ENCODE assay signal across 9 cellular contexts in genomic region chr1:1309525-1310385, GRCh38. TPM values are rescaled to one million over a fixed set of nuclear protein-coding genes. Genes with fewer than 3 reads are reported as not detected.
DNase-seq lines count a peak whose midpoint lies in the region; ATAC-seq lines count a peak whose summit lies in the region.
"Had no signal": no experiment of that assay in that cellular context is flagged by ENCODE, and none has a peak within 500 bp of the region (broad histone marks: within the 10 kb centered on the region; RNA-seq: fewer than 3 reads in every experiment).

No MANE protein-coding gene starts in this region.

- peaks cover 8% of the 10 kb centered on the region; the same call in 1 of the 2 replicates for H3K27me3 ChIP-seq in iPS-20b (ENCODE audit: insufficient read depth, low read length)
- H3K27me3 ChIP-seq in subcutaneous abdominal adipose tissue (ENCODE audit: control insufficient read depth in 5 of 5, insufficient read depth in 4 of 5, low read length in 5 of 5): no peaks in the 10 kb centered on the region

- no peaks in the 10 kb centered on the region for H3K27me3 Mint-ChIP-seq in activated CD4-positive, alpha-beta T cell treated with anti-CD3 and anti-CD28 coated beads for 36 hours
- H3K27me3 Mint-ChIP-seq in activated T-helper 1 cell treated with anti-CD3 and anti-CD28 coated beads, Interleukin-12 subunit alpha, Interleukin-12 subunit beta, Interleukin-2, Interleukin-4 antibody, amounts not matched to agents 30 ng/mL and 10 ng/mL and 1 ng/mL, durations not matched to agents 14 hours and 24 hours and 36 hours (ENCODE audit: insufficient read depth): no peaks in the 10 kb centered on the region

- no peaks in the 10 kb centered on the region for H3K9me3 Mint-ChIP-seq in activated CD4-positive, alpha-beta T cell treated with anti-CD3 and anti-CD28 coated beads for 36 hours (ENCODE audit: low read depth)
- no peaks in the 10 kb centered on the region for H3K9me3 Mint-ChIP-seq in activated T-helper 1 cell treated with anti-CD3 and anti-CD28 coated beads, Interleukin-12 subunit alpha, Interleukin-12 subunit beta, Interleukin-2, Interleukin-4 antibody, amounts not matched to agents 30 ng/mL and 10 ng/mL and 1 ng/mL, durations not matched to agents 14 hours and 24 hours and 36 hours

- H3K36me3 ChIP-seq in iPS-20b (ENCODE audit: insufficient read depth, low read depth, low read length) (peaks cover 42% of the 10 kb centered on the region), subcutaneous abdominal adipose tissue (ENCODE audit: control insufficient read depth in 5 of 5, insufficient read depth in 5 of 5, low read length in 5 of 5) (peaks cover 0 to 50% (median 44%) of the 10 kb centered on the region in 5 donors)

- peak overlapping the region; percentile 69 for H3K4me3 ChIP-seq in iPS-20b (ENCODE audit: low read length)
- H3K4me3 ChIP-seq in subcutaneous abdominal adipose tissue (ENCODE audit: low read depth in 1 of 5, low read length in 5 of 5): peak overlapping the region in 4 of 5 donors; percentile 61 to 81 (median 70)

- H3K4me1 ChIP-seq in iPS-20b (ENCODE audit: insufficient read depth, low read length) (peaks cover 12% of the 10 kb centered on the region), subcutaneous abdominal adipose tissue (ENCODE audit: control insufficient read depth in 5 of 5, insufficient read depth in 5 of 5, low read length in 5 of 5) (peaks cover 5 to 42% (median 40%) of the 10 kb centered on the region in 5 donors)

- ATAC-seq in activated CD4-positive, alpha-beta T cell treated with anti-CD3 and anti-CD28 coated beads for 36 hours: no peak
- no peak for ATAC-seq in GM21423 (IDR thresholded peaks at IDR 0.05; ENCODE audit: unreplicated experiment)

- CTCF ChIA-PET in activated CD4-positive, alpha-beta T cell treated with anti-CD3 and anti-CD28 coated beads for 36 hours (lab: Charles Lee): interaction anchor here (0.6 to 0.9 kb wide), 5 partner anchors 16 to 527 kb away, joined by 3 to 4 read pairs (median 3); no protein-coding TSS in a partner anchor

- H3K27ac ChIP-seq in iPS-20b (ENCODE audit: low read length) (no peak overlapping the region), subcutaneous abdominal adipose tissue (ENCODE audit: low read depth, low read length) (no peak overlapping the region)

- in situ Hi-C loops in KBM-7 (cut with MboI; ENCODE audit: low pct_unique_long_range_greater_than_20kb, low sequenced_read_pairs): no loop called here

- H3K36me3 Mint-ChIP-seq in activated CD4-positive, alpha-beta T cell treated with anti-CD3 and anti-CD28 coated beads for 36 hours (ENCODE audit: low read depth): peaks cover 8% of the 10 kb centered on the region
- peaks cover 5% of the 10 kb centered on the region for H3K36me3 Mint-ChIP-seq in activated T-helper 1 cell treated with anti-CD3 and anti-CD28 coated beads, Interleukin-12 subunit alpha, Interleukin-12 subunit beta, Interleukin-2, Interleukin-4 antibody, amounts not matched to agents 30 ng/mL and 10 ng/mL and 1 ng/mL, durations not matched to agents 14 hours and 24 hours and 36 hours (ENCODE audit: low read depth)

- H3K4me3 Mint-ChIP-seq in activated CD4-positive, alpha-beta T cell treated with anti-CD3 and anti-CD28 coated beads for 36 hours: peak overlapping the region; percentile 76
- H3K4me3 Mint-ChIP-seq in activated T-helper 1 cell treated with anti-CD3 and anti-CD28 coated beads, Interleukin-12 subunit alpha, Interleukin-12 subunit beta, Interleukin-2, Interleukin-4 antibody, amounts not matched to agents 30 ng/mL and 10 ng/mL and 1 ng/mL, durations not matched to agents 14 hours and 24 hours and 36 hours: peak overlapping the region; percentile 72

- H3K27ac Mint-ChIP-seq in activated CD4-positive, alpha-beta T cell treated with anti-CD3 and anti-CD28 coated beads for 36 hours: peak overlapping the region; percentile 31
- H3K27ac Mint-ChIP-seq in activated T-helper 1 cell treated with anti-CD3 and anti-CD28 coated beads, Interleukin-12 subunit alpha, Interleukin-12 subunit beta, Interleukin-2, Interleukin-4 antibody, amounts not matched to agents 30 ng/mL and 10 ng/mL and 1 ng/mL, durations not matched to agents 14 hours and 24 hours and 36 hours: no peak overlapping the region

- intact Hi-C loops in activated CD4-positive, alpha-beta T cell treated with anti-CD3 and anti-CD28 coated beads for 36 hours (cut with DNase I, micrococcal nuclease): loop anchor here (2.0 to 10.0 kb wide), 4 partner anchors 37 to 1268 kb away; partner anchors contain the start of genes AURKAIP1 (in 1 of the 2) and UBE2J2 (in 1 of the 2)
- intact Hi-C loops in activated T-helper 1 cell treated with anti-CD3 and anti-CD28 coated beads, Interleukin-12 subunit alpha, Interleukin-12 subunit beta, Interleukin-2, Interleukin-4 antibody, amounts not matched to agents 30 ng/mL and 10 ng/mL and 1 ng/mL, durations not matched to agents 14 hours and 24 hours and 36 hours (cut with micrococcal nuclease): loop anchor here (2.0 to 5.0 kb wide), 7 partner anchors 37 to 352 kb away; partner anchors contain the start of genes ATAD3A, CCNL2, MIB2 and NOC2L

- H3K9me3 ChIP-seq in iPS-20b (ENCODE audit: insufficient read depth, low read depth, low read length) (no peaks in the 10 kb centered on the region), subcutaneous abdominal adipose tissue (ENCODE audit: control insufficient read depth in 5 of 5, low read length in 5 of 5) (no peaks in the 10 kb centered on the region)

- no peak for DNase-seq in activated CD4-positive, alpha-beta T cell treated with anti-CD3 and anti-CD28 coated beads for 36 hours
- no peak for DNase-seq in activated CD4-positive, alpha-beta T cell treated with anti-CD3 and anti-CD28 coated beads for 1 hour
- no peak for DNase-seq in activated T-helper 1 cell treated with anti-CD3 and anti-CD28 coated beads, Interleukin-12 subunit alpha, Interleukin-12 subunit beta, Interleukin-2, Interleukin-4 antibody, amounts not matched to agents 30 ng/mL and 10 ng/mL and 1 ng/mL, durations not matched to agents 14 hours and 24 hours and 36 hours (ENCODE audit: low spot score)
- DNase-seq in KBM-7: no peak
- no peak for DNase-seq in SIG-M5 (lab: John Stamatoyannopoulos, UW)

- H3K4me1 Mint-ChIP-seq in activated CD4-positive, alpha-beta T cell treated with anti-CD3 and anti-CD28 coated beads for 36 hours: peaks cover 23% of the 10 kb centered on the region
- H3K4me1 Mint-ChIP-seq in activated T-helper 1 cell treated with anti-CD3 and anti-CD28 coated beads, Interleukin-12 subunit alpha, Interleukin-12 subunit beta, Interleukin-2, Interleukin-4 antibody, amounts not matched to agents 30 ng/mL and 10 ng/mL and 1 ng/mL, durations not matched to agents 14 hours and 24 hours and 36 hours (ENCODE audit: low read depth): peaks cover 15% of the 10 kb centered on the region

- H3K9ac ChIP-seq in iPS-20b (ENCODE audit: low read depth, low read length) (peak overlapping the region; percentile 63; the same call in 1 of the 2 replicates), subcutaneous abdominal adipose tissue (ENCODE audit: low read length in 5 of 5) (peak overlapping the region in 2 of 5 donors; percentile 69 to 80)

- POLR2A ChIA-PET in activated CD4-positive, alpha-beta T cell treated with anti-CD3 and anti-CD28 coated beads for 36 hours (lab: Charles Lee): no interaction called here

RNA-seq across cellular contexts. Expression of gene PUSL1, which starts 1.4 kb away (rescaled TPM):
- 10 to 100 TPM; 13.7 to 18.0 TPM for total RNA-seq in activated CD4-positive, alpha-beta T cell treated with anti-CD3 and anti-CD28 coated beads for 36 hours
- total RNA-seq in activated T-helper 1 cell treated with anti-CD3 and anti-CD28 coated beads, Interleukin-12 subunit alpha, Interleukin-12 subunit beta, Interleukin-2, Interleukin-4 antibody, amounts not matched to agents 30 ng/mL and 10 ng/mL and 1 ng/mL, durations not matched to agents 14 hours and 24 hours and 36 hours: 34.6 and 36.8 TPM in 2 replicates

RNA-seq across cellular contexts. Expression of gene ACAP3, which starts 2.0 kb away (rescaled TPM):
- 10 to 100 TPM; 17.5 to 24.3 TPM for total RNA-seq in activated CD4-positive, alpha-beta T cell treated with anti-CD3 and anti-CD28 coated beads for 36 hours
- total RNA-seq in activated T-helper 1 cell treated with anti-CD3 and anti-CD28 coated beads, Interleukin-12 subunit alpha, Interleukin-12 subunit beta, Interleukin-2, Interleukin-4 antibody, amounts not matched to agents 30 ng/mL and 10 ng/mL and 1 ng/mL, durations not matched to agents 14 hours and 24 hours and 36 hours: 47.7 and 55.1 TPM in 2 replicates

RNA-seq across cellular contexts. Expression of gene INTS11, which starts 14.7 kb away (rescaled TPM):
- 100 to 1,000 TPM; 117 to 151 TPM for total RNA-seq in activated CD4-positive, alpha-beta T cell treated with anti-CD3 and anti-CD28 coated beads for 36 hours
- total RNA-seq in activated T-helper 1 cell treated with anti-CD3 and anti-CD28 coated beads, Interleukin-12 subunit alpha, Interleukin-12 subunit beta, Interleukin-2, Interleukin-4 antibody, amounts not matched to agents 30 ng/mL and 10 ng/mL and 1 ng/mL, durations not matched to agents 14 hours and 24 hours and 36 hours: 144 and 147 TPM in 2 replicates

RNA-seq across cellular contexts. Expression of gene CPTP, which starts 14.8 kb away (rescaled TPM):
- total RNA-seq in activated CD4-positive, alpha-beta T cell treated with anti-CD3 and anti-CD28 coated beads for 36 hours: 10 to 100 TPM in 1 of 2 experiments, 1 to 10 TPM in 1; 9.9 to 11.4 TPM
- 13.6 and 14.6 TPM in 2 replicates for total RNA-seq in activated T-helper 1 cell treated with anti-CD3 and anti-CD28 coated beads, Interleukin-12 subunit alpha, Interleukin-12 subunit beta, Interleukin-2, Interleukin-4 antibody, amounts not matched to agents 30 ng/mL and 10 ng/mL and 1 ng/mL, durations not matched to agents 14 hours and 24 hours and 36 hours

RNA-seq across cellular contexts. Expression of gene TAS1R3, which starts 21.3 kb away (rescaled TPM):
- under 1 TPM; 0.28 to 0.41 TPM for total RNA-seq in activated CD4-positive, alpha-beta T cell treated with anti-CD3 and anti-CD28 coated beads for 36 hours
- 0.22 and 0.34 TPM in 2 replicates for total RNA-seq in activated T-helper 1 cell treated with anti-CD3 and anti-CD28 coated beads, Interleukin-12 subunit alpha, Interleukin-12 subunit beta, Interleukin-2, Interleukin-4 antibody, amounts not matched to agents 30 ng/mL and 10 ng/mL and 1 ng/mL, durations not matched to agents 14 hours and 24 hours and 36 hours
- total RNA-seq: M059J had no signal
